In the genomic region with DNA sequence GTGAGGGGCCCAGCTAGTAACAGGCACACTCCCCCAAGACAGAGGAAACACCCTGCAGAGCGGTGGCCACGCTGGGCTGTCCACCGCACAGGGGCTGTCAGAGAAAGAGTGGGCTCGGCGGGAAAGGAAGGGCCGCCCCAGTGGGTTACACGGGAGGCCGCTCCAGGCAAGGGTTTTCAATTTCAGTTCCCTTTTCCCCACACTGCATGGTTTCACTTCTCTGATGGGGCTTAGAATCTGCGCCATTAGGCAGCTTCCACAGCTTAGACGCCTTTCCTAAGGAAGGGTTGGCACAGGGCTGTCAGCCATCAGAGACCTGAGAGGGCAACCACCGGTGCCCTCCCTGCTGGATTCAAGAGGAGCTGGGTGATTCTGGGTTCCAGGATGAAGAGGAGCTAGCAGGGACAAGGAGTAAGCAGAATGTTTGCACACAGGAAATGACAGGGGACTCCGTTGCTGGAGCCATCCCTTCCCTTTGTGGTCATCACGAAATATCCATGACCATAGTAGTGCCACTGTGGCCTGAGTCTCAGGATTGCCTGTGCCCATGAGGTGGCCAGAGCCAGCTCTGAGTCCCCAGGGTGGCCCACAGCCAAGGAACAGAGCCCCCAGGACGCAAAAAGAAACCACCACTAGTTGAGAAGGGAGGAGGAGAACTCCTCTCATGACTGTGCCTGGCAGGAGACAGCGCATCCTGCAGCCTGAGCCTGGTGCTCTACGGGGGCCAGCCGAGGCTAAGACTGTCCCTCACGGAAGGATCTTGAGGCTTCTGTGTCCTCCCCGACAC, we compare ENCODE assay signal across 8 cellular contexts.
DNase-seq lines count a peak whose midpoint lies in the region; ATAC-seq and TF ChIP-seq lines count a peak whose summit lies in the region.

No MANE protein-coding gene starts in this region.

- ATAC-seq in GM18867 (IDR thresholded peaks at IDR 0.05; ENCODE audit: unreplicated experiment) = peak; percentile 98
- ATAC-seq in HG02588 (IDR thresholded peaks at IDR 0.05; ENCODE audit: unreplicated experiment) = peak; percentile 97

- no peak for TF ChIP-seq CTCF in foreskin fibroblast (IDR thresholded peaks at IDR 0.05; ENCODE audit: low read depth, low read length)

- H3K4me3 ChIP-seq in foreskin fibroblast (ENCODE audit: low read depth in 1 of 2, low read length in 2 of 2) = no peak overlapping the region

- peak; percentile 89 for DNase-seq in NOMO-1 treated with DMSO at 0.1 percent for 48 hours (lab: John Stamatoyannopoulos, UW; ENCODE audit: unreplicated experiment)
- DNase-seq in hippocampal formation (lab: John Stamatoyannopoulos, UW) = peak; percentile 15 to 28
- no peak for DNase-seq in NCI-H2196 treated with DMSO at 0.1 percent for 48 hours (lab: John Stamatoyannopoulos, UW; ENCODE audit: unreplicated experiment)
- DNase-seq in NCI-H2029 treated with DMSO at 0.1 percent for 48 hours (lab: John Stamatoyannopoulos, UW) = no peak
- no peak for DNase-seq in foreskin fibroblast
- no peak for DNase-seq in activated CD4-positive, alpha-beta T cell treated with anti-CD3 and anti-CD28 coated beads for 48 hours

Comparison
In these comparisons a context has a peak if more than half of its experiments do, and no peak if none do; other contexts are left out.
1. DNase-seq: peak in NOMO-1 treated with DMSO at 0.1 percent for 48 hours (single experiment) and hippocampal formation (2 of 2); none in NCI-H2196 treated with DMSO at 0.1 percent for 48 hours (single experiment), NCI-H2029 treated with DMSO at 0.1 percent for 48 hours (single experiment), foreskin fibroblast (0 of 2) and activated CD4-positive, alpha-beta T cell treated with anti-CD3 and anti-CD28 coated beads for 48 hours (single experiment).